8 cellular contexts compared by ENCODE assay signal in the genomic region with DNA sequence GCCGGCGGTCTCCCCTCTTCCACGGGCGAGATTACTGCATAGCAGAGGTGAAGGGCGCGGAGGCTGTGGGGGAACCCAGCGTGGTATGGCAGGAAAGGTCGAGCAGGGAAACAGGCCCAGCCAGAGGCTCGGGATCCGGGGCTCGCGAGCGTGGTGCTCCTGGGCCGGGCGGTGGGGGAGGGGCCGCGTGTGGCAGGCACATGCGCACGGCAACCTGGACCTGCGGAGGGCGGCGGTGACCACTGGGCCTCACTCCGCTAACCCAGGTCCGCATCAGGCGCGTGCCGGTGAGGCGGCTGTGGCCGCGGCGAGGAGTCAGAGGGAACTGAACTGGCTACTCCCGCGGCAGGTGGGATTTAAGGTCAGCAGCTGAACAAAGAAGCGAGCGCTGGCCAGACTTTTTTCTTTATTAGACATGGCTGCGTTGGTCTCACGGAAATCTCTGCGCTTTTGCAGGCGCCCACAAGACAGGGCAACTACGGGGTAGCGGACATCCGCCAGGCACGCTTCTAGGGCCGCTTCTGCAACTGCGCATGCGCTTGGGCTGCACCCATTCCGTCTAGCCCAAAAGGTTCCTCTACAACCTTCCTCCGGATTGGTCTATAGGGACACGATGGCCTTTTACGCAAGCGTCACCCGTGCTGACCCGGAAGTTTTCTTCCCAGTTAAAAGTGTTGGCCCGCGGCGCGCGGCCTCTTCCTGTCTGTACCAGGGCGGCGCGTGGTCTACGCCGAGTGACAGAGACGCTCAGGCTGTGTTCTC. TPM values are rescaled to one million over a fixed set of nuclear protein-coding genes. Genes with fewer than 3 reads are reported as not detected.
DNase-seq lines count a peak whose midpoint lies in the region; ATAC-seq and TF ChIP-seq lines count a peak whose summit lies in the region.

A gene (plus strand): TSS at position 694 of the 762 bp plus-strand sequence. CDS start 869 bp downstream, outside the sequence.

- peak within 1 kb of the TSS; percentile 100 for H3K4me2 ChIP-seq in osteoblast (ENCODE audit: insufficient read depth, low read length)

- DNase-seq in GM10248 (ENCODE audit: extremely low spot score), result peak; percentile 100
- peak; percentile 93 for DNase-seq in NCI-H1105 (lab: John Stamatoyannopoulos, UW)
- DNase-seq in SKM-1 treated with dmso at 0.1 percent for 144 hours (lab: John Stamatoyannopoulos, UW; ENCODE audit: unreplicated experiment), result peak; percentile 85
- peak; percentile 90 for DNase-seq in glutamatergic neuron
- DNase-seq in osteoblast (ENCODE audit: insufficient read length, low spot score, missing footprints), result peak; percentile 100
- peak; percentile 85 for DNase-seq in thoracic aorta (ENCODE audit: low spot score)

- POLR2A ChIA-PET in GM10248 (lab: Yijun Ruan, JAX), result interaction anchor here (1.0 kb wide), 1 partner anchor 24 kb away, joined by 3 read pairs; a partner anchor contains a TSS

- H3K4me3 Mint-ChIP-seq in activated naive CD8-positive, alpha-beta T cell, result peak within 1 kb of the TSS; percentile 97
- H3K4me3 Mint-ChIP-seq in glutamatergic neuron (ENCODE audit: unreplicated experiment), result peak within 1 kb of the TSS; percentile 97

- H2AFZ ChIP-seq in osteoblast (ENCODE audit: low read length), result peak within 1 kb of the TSS; percentile 85

- H3K9me3 Mint-ChIP-seq in activated naive CD8-positive, alpha-beta T cell (ENCODE audit: low read depth), result no peaks in the 10 kb centered on the region
- peaks cover 6% of the 10 kb centered on the region for H3K9me3 Mint-ChIP-seq in glutamatergic neuron (ENCODE audit: unreplicated experiment)

- H3K27me3 ChIP-seq in osteoblast (ENCODE audit: insufficient read depth, low read length) (no peaks in the 10 kb centered on the region), thoracic aorta (replicated peaks; ENCODE audit: insufficient read depth) (no peaks in the 10 kb centered on the region)

- ATAC-seq in HG02623 (IDR thresholded peaks at IDR 0.05; ENCODE audit: unreplicated experiment) (peak; percentile 90), thoracic aorta (ENCODE audit: insufficient number of reproducible peaks, low FRiP score, low read depth) (peak; percentile 96)

- peaks cover 26% of the 10 kb centered on the region for H4K20me1 ChIP-seq in osteoblast (ENCODE audit: insufficient read depth, low read length)

- H3K9me3 ChIP-seq in osteoblast (ENCODE audit: low read depth, low read length), result no peaks in the 10 kb centered on the region
- no peaks in the 10 kb centered on the region for H3K9me3 ChIP-seq in thoracic aorta

- CTCF ChIA-PET in GM10248 (lab: Yijun Ruan, JAX), result no interaction called here

- peaks cover 61% of the 10 kb centered on the region for H3K79me2 ChIP-seq in osteoblast (ENCODE audit: insufficient read depth, low read length)

- H3K4me1 Mint-ChIP-seq in activated naive CD8-positive, alpha-beta T cell (ENCODE audit: low read depth), result peaks cover 38% of the 10 kb centered on the region
- peaks cover 9% of the 10 kb centered on the region for H3K4me1 Mint-ChIP-seq in glutamatergic neuron (ENCODE audit: low read depth, unreplicated experiment)

- H3K36me3 Mint-ChIP-seq in activated naive CD8-positive, alpha-beta T cell, result peaks cover 16% of the 10 kb centered on the region
- no peaks in the 10 kb centered on the region for H3K36me3 Mint-ChIP-seq in glutamatergic neuron (ENCODE audit: unreplicated experiment)

- H3K27ac ChIP-seq in osteoblast (ENCODE audit: low read depth, low read length) (peak within 1 kb of the TSS; percentile 95), thoracic aorta (peak within 1 kb of the TSS; percentile 94 to 99)

- H3K4me1 ChIP-seq in osteoblast (ENCODE audit: insufficient read depth, low read length) (peaks cover 24% of the 10 kb centered on the region), thoracic aorta (ENCODE audit: control insufficient read depth in 1 of 2, low read depth in 2 of 2) (peaks cover 15 to 35% of the 10 kb centered on the region in 2 donors)

- no peaks in the 10 kb centered on the region for H3K27me3 Mint-ChIP-seq in activated naive CD8-positive, alpha-beta T cell
- H3K27me3 Mint-ChIP-seq in glutamatergic neuron (ENCODE audit: unreplicated experiment), result peaks cover 4% of the 10 kb centered on the region

- peak within 1 kb of the TSS; percentile 99 for H3K4me3 ChIP-seq in osteoblast (ENCODE audit: insufficient read depth, low read length)
- H3K4me3 ChIP-seq in thoracic aorta, result peak within 1 kb of the TSS; percentile 78

- H3K36me3 ChIP-seq in osteoblast (ENCODE audit: insufficient read depth, low read length), result peaks cover 26% of the 10 kb centered on the region
- H3K36me3 ChIP-seq in thoracic aorta, result peaks cover 13% of the 10 kb centered on the region

- H3K27ac Mint-ChIP-seq in activated naive CD8-positive, alpha-beta T cell, result peak within 1 kb of the TSS; percentile 99
- peak within 1 kb of the TSS; percentile 97 for H3K27ac Mint-ChIP-seq in glutamatergic neuron (ENCODE audit: unreplicated experiment)

- TF ChIP-seq CTCF in GM10248 (IDR thresholded peaks at IDR 0.05; ENCODE audit: control extremely low read depth, extremely low read depth, low read depth, missing control alignments), result no peak
- TF ChIP-seq CTCF in glutamatergic neuron (IDR thresholded peaks at IDR 0.05; ENCODE audit: partially characterized antibody, unreplicated experiment), result no peak
- TF ChIP-seq CTCF in osteoblast (IDR thresholded peaks at IDR 0.05; ENCODE audit: extremely low read depth, low read depth, low read length), result no peak
- TF ChIP-seq CTCF in thoracic aorta (IDR thresholded peaks at IDR 0.05), result no peak

RNA-seq across cellular contexts. Expression of the gene that starts here (rescaled TPM):
- total RNA-seq in glutamatergic neuron (ENCODE audit: unreplicated experiment), result 571 TPM
- 1,166 and 1,239 TPM in 2 replicates for total RNA-seq in osteoblast
- 100 to 1,000 TPM; 747 to 789 TPM for total RNA-seq in thoracic aorta

Comparison
In these comparisons a context has a peak if more than half of its experiments do, and no peak if none do; other contexts are left out.
1. Peak in every context shown above with its lines: DNase-seq, ATAC-seq, H3K4me3 ChIP-seq and H3K27ac ChIP-seq.